10 cellular contexts compared by ENCODE assay signal in the genomic region with DNA sequence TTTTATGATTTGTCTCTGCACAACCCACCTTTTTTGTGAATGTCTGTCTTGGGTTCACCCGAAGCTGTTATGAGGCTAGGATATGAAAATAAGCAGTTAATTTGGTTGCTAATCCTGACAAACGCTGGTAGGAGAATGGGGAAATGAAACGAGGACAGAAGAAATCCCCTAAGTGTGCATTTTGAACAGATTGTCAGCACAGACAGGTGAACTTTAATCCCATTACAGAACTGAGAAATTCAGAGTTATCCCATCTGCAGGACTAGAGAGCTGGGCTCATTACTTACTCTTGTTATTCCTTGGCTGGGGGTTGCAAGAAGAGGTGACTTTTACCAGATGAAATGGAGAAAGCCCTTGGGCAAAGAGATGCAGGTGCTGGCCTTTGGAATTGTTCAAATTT.
A peak's percentile ranks its signal among the peaks of the same experiment; 100 is the strongest.
DNase-seq lines count a peak whose midpoint lies in the region; ATAC-seq lines count a peak whose summit lies in the region.
"Had no signal": no experiment of that assay in that cellular context is flagged by ENCODE, and none has a peak within 500 bp of the region (broad histone marks: within the 10 kb centered on the region; RNA-seq: fewer than 3 reads in every experiment).

No MANE protein-coding gene starts in this region.

- peaks cover 0 to 13% of the 10 kb centered on the region in 2 donors for H3K27me3 Mint-ChIP-seq in stimulated activated naive B cell treated with anti-CD40 and anti-IgM and Interleukin-4, amounts not matched to agents 10 μg/mL and 1 μg/mL and 100 μg/mL, for 72 hours

- intact Hi-C loops in sciatic nerve (cut with DNase I) = no loop called here

- peaks cover 4 to 12% of the 10 kb centered on the region in 2 donors for H3K9me3 Mint-ChIP-seq in stimulated activated naive B cell treated with anti-CD40 and anti-IgM and Interleukin-4, amounts not matched to agents 10 μg/mL and 1 μg/mL and 100 μg/mL, for 72 hours

- H3K4me1 Mint-ChIP-seq in stimulated activated naive B cell treated with anti-CD40 and anti-IgM and Interleukin-4, amounts not matched to agents 10 μg/mL and 1 μg/mL and 100 μg/mL, for 72 hours = peaks cover 7 to 9% of the 10 kb centered on the region in 2 donors

- H3K36me3 Mint-ChIP-seq in stimulated activated naive B cell treated with anti-CD40 and anti-IgM and Interleukin-4, amounts not matched to agents 10 μg/mL and 1 μg/mL and 100 μg/mL, for 72 hours = peaks cover 0 to 3% of the 10 kb centered on the region in 2 donors

- peak; percentile 32 for DNase-seq in NCI-H2171 treated with DMSO at 0.1 percent for 48 hours (lab: John Stamatoyannopoulos, UW)
- no peak for DNase-seq in NCI-H2171 (lab: John Stamatoyannopoulos, UW)
- DNase-seq in stimulated activated naive B cell treated with anti-CD40 and anti-IgM and Interleukin-4, amounts not matched to agents 10 μg/mL and 1 μg/mL and 100 μg/mL, for 72 hours = peak; percentile 6
- DNase-seq in sciatic nerve (ENCODE audit: low spot score) = no peak
- no peak for DNase-seq in GDM1 (lab: John Stamatoyannopoulos, UW)
- DNase-seq in stimulated activated CD4-positive, alpha-beta T cell treated with anti-CD3 and anti-CD28 coated beads, Interleukin-4, amount 100 ng/mL, for 1 hour = no peak
- DNase-seq: activated effector memory CD4-positive, alpha-beta T cell treated with anti-CD3 and anti-CD28 coated beads, Interleukin-2, amount 50 U/mL, for 16 hours; ovary had no signal

- ATAC-seq in HG02588 (IDR thresholded peaks at IDR 0.05; ENCODE audit: unreplicated experiment) = peak; percentile 90
- peak; percentile 73 for ATAC-seq in HG03354 (IDR thresholded peaks at IDR 0.05; ENCODE audit: poor library complexity, severe bottlenecking, unreplicated experiment)
- peak; percentile 91 to 92 for ATAC-seq in stimulated activated naive B cell treated with anti-CD40 and anti-IgM and Interleukin-4, amounts not matched to agents 10 μg/mL and 1 μg/mL and 100 μg/mL, for 72 hours (replicated peaks)
- no peak for ATAC-seq in sciatic nerve

- no peak overlapping the region for H3K27ac Mint-ChIP-seq in stimulated activated naive B cell treated with anti-CD40 and anti-IgM and Interleukin-4, amounts not matched to agents 10 μg/mL and 1 μg/mL and 100 μg/mL, for 72 hours

- H3K4me3 Mint-ChIP-seq in stimulated activated naive B cell treated with anti-CD40 and anti-IgM and Interleukin-4, amounts not matched to agents 10 μg/mL and 1 μg/mL and 100 μg/mL, for 72 hours = no peak overlapping the region

Comparison
In these comparisons a context has a peak if more than half of its experiments do, and no peak if none do; other contexts are left out.
1. DNase-seq: peak in NCI-H2171 treated with DMSO at 0.1 percent for 48 hours (single experiment) and stimulated activated naive B cell treated with anti-CD40 and anti-IgM and Interleukin-4, amounts not matched to agents 10 μg/mL and 1 μg/mL and 100 μg/mL, for 72 hours (single experiment); none in NCI-H2171 (single experiment), sciatic nerve (single experiment), GDM1 (single experiment) and stimulated activated CD4-positive, alpha-beta T cell treated with anti-CD3 and anti-CD28 coated beads, Interleukin-4, amount 100 ng/mL, for 1 hour (single experiment).